10 cellular contexts compared by ENCODE assay signal in genomic region chr19:16069813-16070365, GRCh38. TPM values are rescaled to one million over a fixed set of nuclear protein-coding genes. Genes with fewer than 3 reads are reported as not detected.
DNase-seq lines count a peak whose midpoint lies in the region; ATAC-seq, FAIRE-seq and TF ChIP-seq lines count a peak whose summit lies in the region.
"Had no signal": no experiment of that assay in that cellular context is flagged by ENCODE, and none has a peak within 500 bp of the region (broad histone marks: within the 10 kb centered on the region; RNA-seq: fewer than 3 reads in every experiment).

No MANE protein-coding gene starts in this region.

- WGBS in suprapubic skin = 35% methylated on average over 9 of the region's 10 CpGs

- no peaks in the 10 kb centered on the region for H3K36me3 Mint-ChIP-seq in IgD-negative memory B cell
- no peaks in the 10 kb centered on the region for H3K36me3 Mint-ChIP-seq in activated naive CD8-positive, alpha-beta T cell treated with anti-CD3 and anti-CD28 coated beads for 36 hours
- H3K36me3 Mint-ChIP-seq: stimulated activated naive B cell treated with anti-CD40 and anti-IgM and Interleukin-4, amounts not matched to agents 10 μg/mL and 1 μg/mL and 100 μg/mL, for 72 hours had no signal

- H3K27me3 ChIP-seq in suprapubic skin = no peaks in the 10 kb centered on the region

- no peak for TF ChIP-seq POLR2A in suprapubic skin (IDR thresholded peaks at IDR 0.05)

- no peak for FAIRE-seq in kidney (lab: Jason Lieb, UNC)

- no peak overlapping the region for H3K27ac Mint-ChIP-seq in IgD-negative memory B cell
- no peak overlapping the region for H3K27ac Mint-ChIP-seq in activated naive CD8-positive, alpha-beta T cell treated with anti-CD3 and anti-CD28 coated beads for 36 hours
- H3K27ac Mint-ChIP-seq: stimulated activated naive B cell treated with anti-CD40 and anti-IgM and Interleukin-4, amounts not matched to agents 10 μg/mL and 1 μg/mL and 100 μg/mL, for 72 hours had no signal

- H3K4me1 Mint-ChIP-seq in IgD-negative memory B cell = peaks cover 9 to 21% (median 20%) of the 10 kb centered on the region in 3 donors
- H3K4me1 Mint-ChIP-seq in activated naive CD8-positive, alpha-beta T cell treated with anti-CD3 and anti-CD28 coated beads for 36 hours = peaks cover 19% of the 10 kb centered on the region

- no peaks in the 10 kb centered on the region for H3K27me3 Mint-ChIP-seq in IgD-negative memory B cell
- H3K27me3 Mint-ChIP-seq in activated naive CD8-positive, alpha-beta T cell treated with anti-CD3 and anti-CD28 coated beads for 36 hours = no peaks in the 10 kb centered on the region
- H3K27me3 Mint-ChIP-seq: stimulated activated naive B cell treated with anti-CD40 and anti-IgM and Interleukin-4, amounts not matched to agents 10 μg/mL and 1 μg/mL and 100 μg/mL, for 72 hours had no signal

- no peak for TF ChIP-seq EP300 in suprapubic skin (IDR thresholded peaks at IDR 0.05)

- H3K27ac ChIP-seq in kidney (ENCODE audit: low read depth in 2 of 2, low read length in 2 of 2) (peak overlapping the region; percentile 67 to 78), suprapubic skin (peak overlapping the region; percentile 82)

- no peak for DNase-seq in activated naive CD8-positive, alpha-beta T cell treated with anti-CD3 and anti-CD28 coated beads for 36 hours
- DNase-seq in kidney = no peak
- peak in 1 of 2 donors; percentile 66 for DNase-seq in suprapubic skin (ENCODE audit: low spot score in 2 of 2)
- DNase-seq in NCI-H1048 (lab: John Stamatoyannopoulos, UW) = no peak
- DNase-seq in kidney glomerular epithelial cell (lab: John Stamatoyannopoulos, UW) = no peak
- DNase-seq: NCI-H446 had no signal

- H3K4me1 ChIP-seq in kidney (ENCODE audit: control insufficient read depth in 1 of 2, insufficient read depth in 1 of 2, low read depth in 1 of 2, low read length in 2 of 2) (peaks cover 0 to 10% of the 10 kb centered on the region in 2 donors), suprapubic skin (peaks cover 59% of the 10 kb centered on the region)

- peak overlapping the region in 3 of 4 donors; percentile 59 to 88 (median 75) for H3K4me3 Mint-ChIP-seq in IgD-negative memory B cell
- H3K4me3 Mint-ChIP-seq in activated naive CD8-positive, alpha-beta T cell treated with anti-CD3 and anti-CD28 coated beads for 36 hours = peak overlapping the region; percentile 42

- H3K4me3 ChIP-seq in kidney (ENCODE audit: low read length in 2 of 2) = no peak overlapping the region
- H3K4me3 ChIP-seq in suprapubic skin = peak overlapping the region; percentile 51

- H3K9me3 ChIP-seq in kidney (ENCODE audit: control insufficient read depth in 1 of 2, low read length in 2 of 2) = no peaks in the 10 kb centered on the region
- H3K9me3 ChIP-seq in suprapubic skin = no peaks in the 10 kb centered on the region

- intact Hi-C loops in kidney (cut with DNase I) = no loop called here

- H3K36me3 ChIP-seq in kidney (ENCODE audit: control insufficient read depth in 1 of 2, insufficient read depth in 2 of 2, low read length in 2 of 2) (no peaks in the 10 kb centered on the region), suprapubic skin (no peaks in the 10 kb centered on the region)

- H3K9ac ChIP-seq in kidney (ENCODE audit: low read length in 2 of 2) = peak overlapping the region in 1 of 2 donors; percentile 7

- H3K9me3 Mint-ChIP-seq in IgD-negative memory B cell = no peaks in the 10 kb centered on the region
- H3K9me3 Mint-ChIP-seq in activated naive CD8-positive, alpha-beta T cell treated with anti-CD3 and anti-CD28 coated beads for 36 hours = no peaks in the 10 kb centered on the region
- H3K9me3 Mint-ChIP-seq: stimulated activated naive B cell treated with anti-CD40 and anti-IgM and Interleukin-4, amounts not matched to agents 10 μg/mL and 1 μg/mL and 100 μg/mL, for 72 hours had no signal

- ATAC-seq in HG02973 (IDR thresholded peaks at IDR 0.05; ENCODE audit: unreplicated experiment) (no peak), HG02885 (IDR thresholded peaks at IDR 0.05; ENCODE audit: poor library complexity, unreplicated experiment) (no peak)

- TF ChIP-seq CTCF in kidney (IDR thresholded peaks at IDR 0.05; ENCODE audit: borderline replicate concordance, extremely low read depth, insufficient read depth) = no peak
- no peak for TF ChIP-seq CTCF in suprapubic skin (IDR thresholded peaks at IDR 0.05)

RNA-seq across cellular contexts. Expression of gene TPM4, which starts 6.4 kb away (rescaled TPM):
- polyA plus RNA-seq in IgD-negative memory B cell (88.1 TPM), kidney (ENCODE audit: insufficient read depth, low read depth, low replicate concordance) (132 TPM)
- 100 to 1,000 TPM; 203 to 204 TPM for total RNA-seq in activated naive CD8-positive, alpha-beta T cell treated with anti-CD3 and anti-CD28 coated beads for 36 hours
- total RNA-seq in kidney (273 TPM), suprapubic skin (100 to 1,000 TPM; 195 to 224 (median 205) TPM)

RNA-seq across cellular contexts. Expression of gene RAB8A, which starts 41.8 kb away (rescaled TPM):
- polyA plus RNA-seq in IgD-negative memory B cell = 132 TPM
- 100 to 1,000 TPM; 168 to 169 TPM for total RNA-seq in activated naive CD8-positive, alpha-beta T cell treated with anti-CD3 and anti-CD28 coated beads for 36 hours
- 75.6 TPM for total RNA-seq in kidney
- 38.5 TPM for polyA plus RNA-seq in kidney (ENCODE audit: insufficient read depth, low read depth, low replicate concordance)
- total RNA-seq in suprapubic skin = 10 to 100 TPM; 48.9 to 61.9 (median 58.5) TPM
